In genomic region chr16:83356266-83356665, GRCh38 we compare ENCODE assay signal across 8 cellular contexts.
DNase-seq lines count a peak whose midpoint lies in the region; ATAC-seq and TF ChIP-seq lines count a peak whose summit lies in the region.
"Had no signal": no experiment of that assay in that cellular context is flagged by ENCODE, and none has a peak within 500 bp of the region (broad histone marks: within the 10 kb centered on the region; RNA-seq: fewer than 3 reads in every experiment).

No MANE protein-coding gene starts in this region.

- no peaks in the 10 kb centered on the region for H3F3A ChIP-seq in smooth muscle cell (ENCODE audit: low read depth)

- H3K79me2 ChIP-seq in smooth muscle cell (ENCODE audit: low read depth), result no peaks in the 10 kb centered on the region

- peak; percentile 65 for TF ChIP-seq CTCF in WI38 (IDR thresholded peaks at IDR 0.05; ENCODE audit: low read depth, low read length)
- TF ChIP-seq CTCF in heart left ventricle (IDR thresholded peaks at IDR 0.05), result peak; percentile 40 to 67 (median 51)
- TF ChIP-seq CTCF in smooth muscle cell (IDR thresholded peaks at IDR 0.05; ENCODE audit: borderline replicate concordance, insufficient read depth, poor library complexity, severe bottlenecking), result peak; percentile 66

- peaks cover 0 to 8% (median 0%) of the 10 kb centered on the region in 12 donors for H3K4me1 ChIP-seq in heart left ventricle
- no peaks in the 10 kb centered on the region for H3K4me1 ChIP-seq in smooth muscle cell (ENCODE audit: low read depth)

- no peaks in the 10 kb centered on the region for H3K9me3 ChIP-seq in heart left ventricle
- no peaks in the 10 kb centered on the region for H3K9me3 ChIP-seq in smooth muscle cell (replicated peaks; ENCODE audit: low read depth)

- H3K4me3 ChIP-seq in WI38 (ENCODE audit: low read depth, low read length) (no peak overlapping the region), heart left ventricle (no peak overlapping the region), smooth muscle cell (no peak overlapping the region)
- H3K4me3 ChIP-seq: skin epidermis had no signal

- ATAC-seq in GM21529 (IDR thresholded peaks at IDR 0.05; ENCODE audit: unreplicated experiment) (peak; percentile 71), heart left ventricle (peak in 3 of 4 donors; percentile 59 to 75 (median 61)), HG03457 (IDR thresholded peaks at IDR 0.05; ENCODE audit: unreplicated experiment) (no peak)

- TF ChIP-seq POLR2A in heart left ventricle (IDR thresholded peaks at IDR 0.05), result no peak

- no peaks in the 10 kb centered on the region for H3K27me3 ChIP-seq in heart left ventricle
- H3K27me3 ChIP-seq in smooth muscle cell (ENCODE audit: low read depth), result no peaks in the 10 kb centered on the region

- peak; percentile 56 for DNase-seq in EL
- DNase-seq in NCI-H1105 treated with DMSO at 0.1 percent for 48 hours (lab: John Stamatoyannopoulos, UW), result peak; percentile 56
- peak in 1 of 5 donors; percentile 12 for DNase-seq in heart left ventricle
- no peak for DNase-seq in smooth muscle cell (lab: John Stamatoyannopoulos, UW; ENCODE audit: unreplicated experiment)

- H3K4me2 ChIP-seq in smooth muscle cell, result no peak overlapping the region

- H3K36me3 ChIP-seq in heart left ventricle (no peaks in the 10 kb centered on the region), smooth muscle cell (ENCODE audit: low read depth) (no peaks in the 10 kb centered on the region)

- H4K20me1 ChIP-seq in smooth muscle cell (ENCODE audit: low read depth), result no peaks in the 10 kb centered on the region

- WGBS in heart left ventricle, 4 donors, result 6 to 13% (median 11%) methylated on average over 4 of the region's 4 CpGs
- 3% methylated on average over 4 of the region's 4 CpGs for WGBS in smooth muscle cell (ENCODE audit: low lambda C conversion rate)

- no peak overlapping the region for H3K9ac ChIP-seq in smooth muscle cell (ENCODE audit: low read depth)

- H3K27ac ChIP-seq in heart left ventricle, result no peak overlapping the region
- no peak overlapping the region for H3K27ac ChIP-seq in smooth muscle cell (ENCODE audit: low read depth)
- H3K27ac ChIP-seq: skin epidermis had no signal

- intact Hi-C loops in heart left ventricle (cut with DNase I), result loop anchor here in 6 of 10 donors (10.0 kb wide), 8 partner anchors 59 to 751 kb away; no protein-coding TSS in a partner anchor

- no peak overlapping the region for H2AFZ ChIP-seq in smooth muscle cell (ENCODE audit: low read depth)
